1 cellular context compared by ENCODE assay signal in the genomic region with DNA sequence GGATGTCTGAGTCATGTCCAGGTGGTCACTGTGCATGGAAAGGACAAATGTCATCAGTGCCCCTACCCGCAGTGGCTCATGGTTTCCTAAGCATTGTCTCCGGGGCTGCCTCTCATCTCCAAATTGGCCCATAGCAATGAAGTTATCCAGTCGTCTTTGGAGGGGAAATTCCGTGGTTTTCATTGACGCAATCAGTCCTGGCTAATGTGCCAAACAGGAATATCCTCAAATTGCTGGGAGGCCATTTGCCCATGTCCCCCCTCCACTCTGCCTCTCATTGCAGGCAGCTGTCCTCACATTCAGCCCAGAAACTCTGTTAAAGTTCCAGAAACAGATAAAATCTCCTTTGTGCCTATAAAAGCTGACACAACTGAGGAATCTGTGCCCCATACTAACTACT.
TF ChIP-seq lines count a peak whose summit lies in the region.

No MANE protein-coding gene starts in this region.

TF ChIP-seq in H1, 55 proteins besides CTCF, POLR2A, EP300 and RAD21:
- TF ChIP-seq ZNF274 (IDR thresholded peaks at IDR 0.05; ENCODE audit: borderline replicate concordance, extremely low read depth, low read length) (no peak), SUZ12 (IDR thresholded peaks at IDR 0.05; ENCODE audit: low read length) (no peak), FOSL1 (IDR thresholded peaks at IDR 0.05; ENCODE audit: insufficient read depth, low read depth, low read length) (no peak), TAF1 (IDR thresholded peaks at IDR 0.05; ENCODE audit: low read depth, low read length) (no peak), EGR1 (IDR thresholded peaks at IDR 0.05; ENCODE audit: borderline replicate concordance, low read depth, low read length) (no peak), RNF2 (IDR thresholded peaks at IDR 0.05; ENCODE audit: borderline replicate concordance, low read depth, low read length, missing control alignments, poor library complexity, severe bottlenecking) (no peak), EZH2 (IDR thresholded peaks at IDR 0.05; ENCODE audit: low read depth, low read length, severe bottlenecking) (no peak), MAX (IDR thresholded peaks at IDR 0.05) (no peak), SIN3A (conservative IDR thresholded peaks at IDR 0.05 in 1 of 2, IDR thresholded peaks at IDR 0.05 in 1 of 2; ENCODE audit: low read depth in 1 of 2, low read length in 2 of 2) (no peak), GABPA (IDR thresholded peaks at IDR 0.05; ENCODE audit: borderline replicate concordance, insufficient read depth, low read length) (no peak)
- TF ChIP-seq, protein P1, sequence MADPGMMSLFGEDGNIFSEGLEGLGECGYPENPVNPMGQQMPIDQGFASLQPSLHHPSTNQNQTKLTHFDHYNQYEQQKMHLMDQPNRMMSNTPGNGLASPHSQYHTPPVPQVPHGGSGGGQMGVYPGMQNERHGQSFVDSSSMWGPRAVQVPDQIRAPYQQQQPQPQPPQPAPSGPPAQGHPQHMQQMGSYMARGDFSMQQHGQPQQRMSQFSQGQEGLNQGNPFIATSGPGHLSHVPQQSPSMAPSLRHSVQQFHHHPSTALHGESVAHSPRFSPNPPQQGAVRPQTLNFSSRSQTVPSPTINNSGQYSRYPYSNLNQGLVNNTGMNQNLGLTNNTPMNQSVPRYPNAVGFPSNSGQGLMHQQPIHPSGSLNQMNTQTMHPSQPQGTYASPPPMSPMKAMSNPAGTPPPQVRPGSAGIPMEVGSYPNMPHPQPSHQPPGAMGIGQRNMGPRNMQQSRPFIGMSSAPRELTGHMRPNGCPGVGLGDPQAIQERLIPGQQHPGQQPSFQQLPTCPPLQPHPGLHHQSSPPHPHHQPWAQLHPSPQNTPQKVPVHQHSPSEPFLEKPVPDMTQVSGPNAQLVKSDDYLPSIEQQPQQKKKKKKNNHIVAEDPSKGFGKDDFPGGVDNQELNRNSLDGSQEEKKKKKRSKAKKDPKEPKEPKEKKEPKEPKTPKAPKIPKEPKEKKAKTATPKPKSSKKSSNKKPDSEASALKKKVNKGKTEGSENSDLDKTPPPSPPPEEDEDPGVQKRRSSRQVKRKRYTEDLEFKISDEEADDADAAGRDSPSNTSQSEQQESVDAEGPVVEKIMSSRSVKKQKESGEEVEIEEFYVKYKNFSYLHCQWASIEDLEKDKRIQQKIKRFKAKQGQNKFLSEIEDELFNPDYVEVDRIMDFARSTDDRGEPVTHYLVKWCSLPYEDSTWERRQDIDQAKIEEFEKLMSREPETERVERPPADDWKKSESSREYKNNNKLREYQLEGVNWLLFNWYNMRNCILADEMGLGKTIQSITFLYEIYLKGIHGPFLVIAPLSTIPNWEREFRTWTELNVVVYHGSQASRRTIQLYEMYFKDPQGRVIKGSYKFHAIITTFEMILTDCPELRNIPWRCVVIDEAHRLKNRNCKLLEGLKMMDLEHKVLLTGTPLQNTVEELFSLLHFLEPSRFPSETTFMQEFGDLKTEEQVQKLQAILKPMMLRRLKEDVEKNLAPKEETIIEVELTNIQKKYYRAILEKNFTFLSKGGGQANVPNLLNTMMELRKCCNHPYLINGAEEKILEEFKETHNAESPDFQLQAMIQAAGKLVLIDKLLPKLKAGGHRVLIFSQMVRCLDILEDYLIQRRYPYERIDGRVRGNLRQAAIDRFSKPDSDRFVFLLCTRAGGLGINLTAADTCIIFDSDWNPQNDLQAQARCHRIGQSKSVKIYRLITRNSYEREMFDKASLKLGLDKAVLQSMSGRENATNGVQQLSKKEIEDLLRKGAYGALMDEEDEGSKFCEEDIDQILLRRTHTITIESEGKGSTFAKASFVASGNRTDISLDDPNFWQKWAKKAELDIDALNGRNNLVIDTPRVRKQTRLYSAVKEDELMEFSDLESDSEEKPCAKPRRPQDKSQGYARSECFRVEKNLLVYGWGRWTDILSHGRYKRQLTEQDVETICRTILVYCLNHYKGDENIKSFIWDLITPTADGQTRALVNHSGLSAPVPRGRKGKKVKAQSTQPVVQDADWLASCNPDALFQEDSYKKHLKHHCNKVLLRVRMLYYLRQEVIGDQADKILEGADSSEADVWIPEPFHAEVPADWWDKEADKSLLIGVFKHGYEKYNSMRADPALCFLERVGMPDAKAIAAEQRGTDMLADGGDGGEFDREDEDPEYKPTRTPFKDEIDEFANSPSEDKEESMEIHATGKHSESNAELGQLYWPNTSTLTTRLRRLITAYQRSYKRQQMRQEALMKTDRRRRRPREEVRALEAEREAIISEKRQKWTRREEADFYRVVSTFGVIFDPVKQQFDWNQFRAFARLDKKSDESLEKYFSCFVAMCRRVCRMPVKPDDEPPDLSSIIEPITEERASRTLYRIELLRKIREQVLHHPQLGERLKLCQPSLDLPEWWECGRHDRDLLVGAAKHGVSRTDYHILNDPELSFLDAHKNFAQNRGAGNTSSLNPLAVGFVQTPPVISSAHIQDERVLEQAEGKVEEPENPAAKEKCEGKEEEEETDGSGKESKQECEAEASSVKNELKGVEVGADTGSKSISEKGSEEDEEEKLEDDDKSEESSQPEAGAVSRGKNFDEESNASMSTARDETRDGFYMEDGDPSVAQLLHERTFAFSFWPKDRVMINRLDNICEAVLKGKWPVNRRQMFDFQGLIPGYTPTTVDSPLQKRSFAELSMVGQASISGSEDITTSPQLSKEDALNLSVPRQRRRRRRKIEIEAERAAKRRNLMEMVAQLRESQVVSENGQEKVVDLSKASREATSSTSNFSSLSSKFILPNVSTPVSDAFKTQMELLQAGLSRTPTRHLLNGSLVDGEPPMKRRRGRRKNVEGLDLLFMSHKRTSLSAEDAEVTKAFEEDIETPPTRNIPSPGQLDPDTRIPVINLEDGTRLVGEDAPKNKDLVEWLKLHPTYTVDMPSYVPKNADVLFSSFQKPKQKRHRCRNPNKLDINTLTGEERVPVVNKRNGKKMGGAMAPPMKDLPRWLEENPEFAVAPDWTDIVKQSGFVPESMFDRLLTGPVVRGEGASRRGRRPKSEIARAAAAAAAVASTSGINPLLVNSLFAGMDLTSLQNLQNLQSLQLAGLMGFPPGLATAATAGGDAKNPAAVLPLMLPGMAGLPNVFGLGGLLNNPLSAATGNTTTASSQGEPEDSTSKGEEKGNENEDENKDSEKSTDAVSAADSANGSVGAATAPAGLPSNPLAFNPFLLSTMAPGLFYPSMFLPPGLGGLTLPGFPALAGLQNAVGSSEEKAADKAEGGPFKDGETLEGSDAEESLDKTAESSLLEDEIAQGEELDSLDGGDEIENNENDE (IDR thresholded peaks at IDR 0.05; ENCODE audit: insufficient replicate concordance, low read length) = no peak
